In genomic region chr11:3840870-3841425, GRCh38 we compare ENCODE assay signal across 8 cellular contexts. TPM values are rescaled to one million over a fixed set of nuclear protein-coding genes. Genes with fewer than 3 reads are reported as not detected.
DNase-seq lines count a peak whose midpoint lies in the region; TF ChIP-seq lines count a peak whose summit lies in the region.

Gene RHOG (minus strand): TSS chr11:3840959. CDS start chr11:3828138, 12,821 bp downstream.

- H2BK20ac ChIP-seq in H9 (ENCODE audit: low read depth, low read length, poor library complexity, severe bottlenecking): no peak within 1 kb of the TSS

- H3K9ac ChIP-seq in H9 (ENCODE audit: extremely low read depth, insufficient read length, low read length) (peak within 1 kb of the TSS; percentile 41), colonic mucosa (ENCODE audit: low read depth in 2 of 2, low read length in 2 of 2) (peak within 1 kb of the TSS; percentile 82 to 83)

- DNase-seq in activated CD4-positive, alpha-beta T cell treated with anti-CD3 and anti-CD28 coated beads, Interleukin-2, amount 10 ng/mL, durations not matched to agents 7 days and 5 days: no peak
- DNase-seq in activated CD4-positive, alpha-beta T cell treated with anti-CD3 and anti-CD28 coated beads for 48 hours: no peak
- peak; percentile 85 for DNase-seq in H9
- DNase-seq in M059J (ENCODE audit: low read depth): peak; percentile 89
- DNase-seq in T-helper 2 cell: peak in 4 of 5 experiments; percentile 47 to 83 (median 54)
- DNase-seq in colonic mucosa: peak; percentile 88
- peak; percentile 90 for DNase-seq in stimulated activated CD8-positive, alpha-beta memory T cell treated with anti-CD3 and anti-CD28 coated beads, Interleukin-4, amount 100 ng/mL, for 24 hours (ENCODE audit: low read depth)

- H3K4me2 ChIP-seq in H9 (ENCODE audit: insufficient read depth, insufficient read length, low read length): peak within 1 kb of the TSS; percentile 70

- H3K79me1 ChIP-seq in H9 (ENCODE audit: insufficient read depth, low read depth, low read length, poor library complexity, severe bottlenecking): no peaks in the 10 kb centered on the region

- H4K91ac ChIP-seq in H9 (ENCODE audit: insufficient read length, low read depth, low read length): no peak within 1 kb of the TSS

- POLR2A ChIA-PET in activated CD4-positive, alpha-beta T cell treated with anti-CD3 and anti-CD28 coated beads, Interleukin-2, amount 10 ng/mL, durations not matched to agents 7 days and 5 days (lab: Charles Lee): interaction anchor here (0.9 to 1.3 kb wide), 3 partner anchors 13 to 106 kb away, joined by 3 to 5 read pairs (median 4); partner anchors contain the start of gene STIM1

- H2AFZ ChIP-seq in H9 (ENCODE audit: low read length): no peak within 1 kb of the TSS

- no peaks in the 10 kb centered on the region for H3K36me3 ChIP-seq in colonic mucosa

- H2BK5ac ChIP-seq in H9 (ENCODE audit: insufficient read length, low read length): no peak within 1 kb of the TSS

- peak within 1 kb of the TSS; percentile 94 for H3K4me3 Mint-ChIP-seq in activated CD4-positive, alpha-beta T cell treated with anti-CD3 and anti-CD28 coated beads, Interleukin-2, amount 10 ng/mL, durations not matched to agents 7 days and 5 days
- peak within 1 kb of the TSS; percentile 84 to 92 for H3K4me3 Mint-ChIP-seq in H9

- peaks cover 56% of the 10 kb centered on the region for H3K4me1 Mint-ChIP-seq in activated CD4-positive, alpha-beta T cell treated with anti-CD3 and anti-CD28 coated beads, Interleukin-2, amount 10 ng/mL, durations not matched to agents 7 days and 5 days
- peaks cover 29 to 31% of the 10 kb centered on the region in 2 experiments for H3K4me1 Mint-ChIP-seq in H9

- no peak within 1 kb of the TSS for H2BK12ac ChIP-seq in H9 (ENCODE audit: insufficient read length, low read depth, low read length)

- no CpG with 5 or more reads among the region's 42 CpGs for WGBS in H9 (ENCODE audit: extremely low coverage, insufficient read length, low lambda C conversion rate)

- H3K56ac ChIP-seq in H9 (ENCODE audit: insufficient read length, low read depth, low read length): no peak within 1 kb of the TSS

- H3K14ac ChIP-seq in H9 (ENCODE audit: insufficient read depth, low read length): peak within 1 kb of the TSS; percentile 39; the same call in 1 of the 2 replicates

- H3K27ac ChIP-seq in H9 (ENCODE audit: insufficient read length, low read depth, low read length) (no peak within 1 kb of the TSS), colonic mucosa (peak within 1 kb of the TSS; percentile 98), layer of hippocampus (ENCODE audit: low read depth, low read length) (peak within 1 kb of the TSS; percentile 90)

- H3K4me3 ChIP-seq in colonic mucosa: peak within 1 kb of the TSS; percentile 67

- no peak within 1 kb of the TSS for H2BK15ac ChIP-seq in H9 (ENCODE audit: low read depth, low read length)

- intact Hi-C loops in colonic mucosa (cut with DNase I): no loop called here

- H4K20me1 ChIP-seq in H9 (ENCODE audit: control insufficient read depth, insufficient read depth, insufficient read length): peaks cover 4% of the 10 kb centered on the region

- H3K36me3 Mint-ChIP-seq in activated CD4-positive, alpha-beta T cell treated with anti-CD3 and anti-CD28 coated beads, Interleukin-2, amount 10 ng/mL, durations not matched to agents 7 days and 5 days (ENCODE audit: low read depth): peaks cover 25% of the 10 kb centered on the region
- H3K36me3 Mint-ChIP-seq in H9 (ENCODE audit: insufficient read depth in 1 of 3, low read depth in 3 of 3): peaks cover 0 to 8% (median 7%) of the 10 kb centered on the region in 3 experiments; a peak in 3 of 7 replicates

- H3K4me1 ChIP-seq in H9 (ENCODE audit: insufficient read depth, low read length) (peaks cover 4% of the 10 kb centered on the region; the same call in 1 of the 2 replicates), colonic mucosa (peaks cover 4% of the 10 kb centered on the region)

- peaks cover 7% of the 10 kb centered on the region for H3K23me2 ChIP-seq in H9 (ENCODE audit: insufficient read length, low read depth, low read length, poor library complexity, severe bottlenecking)

- peaks cover 2% of the 10 kb centered on the region; the same call in 1 of the 2 replicates for H3K79me2 ChIP-seq in H9 (ENCODE audit: insufficient read depth, low read length)

- no peak within 1 kb of the TSS for H3T11ph ChIP-seq in H9 (ENCODE audit: low read length)

- H4K5ac ChIP-seq in H9 (ENCODE audit: insufficient read length, low read depth, low read length): no peak within 1 kb of the TSS

- no peak within 1 kb of the TSS for H3K4ac ChIP-seq in H9 (ENCODE audit: low read depth, low read length)

- H2AK5ac ChIP-seq in H9 (ENCODE audit: insufficient read length, low read length): no peak within 1 kb of the TSS

- H4K8ac ChIP-seq in H9 (replicated peaks; ENCODE audit: insufficient read length, low read depth, low read length): no peak within 1 kb of the TSS

- no peaks in the 10 kb centered on the region for H3K27me3 Mint-ChIP-seq in activated CD4-positive, alpha-beta T cell treated with anti-CD3 and anti-CD28 coated beads, Interleukin-2, amount 10 ng/mL, durations not matched to agents 7 days and 5 days
- H3K27me3 Mint-ChIP-seq in H9 (ENCODE audit: low read depth): peaks cover 16% of the 10 kb centered on the region

- H3K9me3 ChIP-seq in H9 (ENCODE audit: control insufficient read depth, low read depth, low read length) (no peaks in the 10 kb centered on the region), colonic mucosa (no peaks in the 10 kb centered on the region)

- no peak within 1 kb of the TSS for H2BK120ac ChIP-seq in H9 (ENCODE audit: low read depth, low read length, poor library complexity, severe bottlenecking)

- peak within 1 kb of the TSS; percentile 99 for H3K27ac Mint-ChIP-seq in activated CD4-positive, alpha-beta T cell treated with anti-CD3 and anti-CD28 coated beads, Interleukin-2, amount 10 ng/mL, durations not matched to agents 7 days and 5 days
- H3K27ac Mint-ChIP-seq in H9: peak within 1 kb of the TSS in 2 of 3 experiments; percentile 78 to 90; a peak in 4 of 7 replicates

- no peaks in the 10 kb centered on the region for H3K9me3 Mint-ChIP-seq in activated CD4-positive, alpha-beta T cell treated with anti-CD3 and anti-CD28 coated beads, Interleukin-2, amount 10 ng/mL, durations not matched to agents 7 days and 5 days
- no peaks in the 10 kb centered on the region; a peak in 1 of 5 replicates for H3K9me3 Mint-ChIP-seq in H9

- no peak for TF ChIP-seq CTCF in H9 (conservative IDR thresholded peaks at IDR 0.05)
- no peak for TF ChIP-seq CTCF in colonic mucosa (IDR thresholded peaks at IDR 0.05)

- CTCF ChIA-PET in activated CD4-positive, alpha-beta T cell treated with anti-CD3 and anti-CD28 coated beads, Interleukin-2, amount 10 ng/mL, durations not matched to agents 7 days and 5 days (lab: Charles Lee): interaction anchor here (0.9 to 19.7 kb wide), 29 partner anchors 9 to 256 kb away, joined by 3 to 355 read pairs (median 4); partner anchors contain the start of genes PGAP2 and STIM1

- H3K18ac ChIP-seq in H9 (ENCODE audit: insufficient read length, low read depth, low read length): peak within 1 kb of the TSS; percentile 39

- no peak within 1 kb of the TSS for H3K23ac ChIP-seq in H9 (ENCODE audit: insufficient read length, low read depth, low read length)

- H3K27me3 ChIP-seq in H9 (ENCODE audit: insufficient read depth, low read length): no peaks in the 10 kb centered on the region; the same call in 1 of the 2 replicates
- no peaks in the 10 kb centered on the region for H3K27me3 ChIP-seq in colonic mucosa
- no peaks in the 10 kb centered on the region for H3K27me3 ChIP-seq in layer of hippocampus (ENCODE audit: control insufficient read depth, insufficient read depth, low read length)

RNA-seq across cellular contexts. Expression of gene RHOG, which starts in this region (rescaled TPM):
- 100 to 1,000 TPM; 158 to 172 TPM for total RNA-seq in activated CD4-positive, alpha-beta T cell treated with anti-CD3 and anti-CD28 coated beads, Interleukin-2, amount 10 ng/mL, durations not matched to agents 7 days and 5 days
- 24.9 and 26.4 TPM in 2 replicates for total RNA-seq in H9 (2021)
- total RNA-seq in M059J (2014; rRNA removed; shearing (Covaris generic)): 46.6 and 67.0 TPM in 2 replicates
- 10 to 100 TPM; 59.8 to 63.3 TPM for total RNA-seq in colonic mucosa

Comparison
In these comparisons a context has a peak if more than half of its experiments do, and no peak if none do; other contexts are left out.
1. DNase-seq: peak in H9 (single experiment), M059J (single experiment), T-helper 2 cell (4 of 5), colonic mucosa (single experiment) and stimulated activated CD8-positive, alpha-beta memory T cell treated with anti-CD3 and anti-CD28 coated beads, Interleukin-4, amount 100 ng/mL, for 24 hours (single experiment); none in activated CD4-positive, alpha-beta T cell treated with anti-CD3 and anti-CD28 coated beads, Interleukin-2, amount 10 ng/mL, durations not matched to agents 7 days and 5 days (single experiment) and activated CD4-positive, alpha-beta T cell treated with anti-CD3 and anti-CD28 coated beads for 48 hours (single experiment).